In the genomic region with DNA sequence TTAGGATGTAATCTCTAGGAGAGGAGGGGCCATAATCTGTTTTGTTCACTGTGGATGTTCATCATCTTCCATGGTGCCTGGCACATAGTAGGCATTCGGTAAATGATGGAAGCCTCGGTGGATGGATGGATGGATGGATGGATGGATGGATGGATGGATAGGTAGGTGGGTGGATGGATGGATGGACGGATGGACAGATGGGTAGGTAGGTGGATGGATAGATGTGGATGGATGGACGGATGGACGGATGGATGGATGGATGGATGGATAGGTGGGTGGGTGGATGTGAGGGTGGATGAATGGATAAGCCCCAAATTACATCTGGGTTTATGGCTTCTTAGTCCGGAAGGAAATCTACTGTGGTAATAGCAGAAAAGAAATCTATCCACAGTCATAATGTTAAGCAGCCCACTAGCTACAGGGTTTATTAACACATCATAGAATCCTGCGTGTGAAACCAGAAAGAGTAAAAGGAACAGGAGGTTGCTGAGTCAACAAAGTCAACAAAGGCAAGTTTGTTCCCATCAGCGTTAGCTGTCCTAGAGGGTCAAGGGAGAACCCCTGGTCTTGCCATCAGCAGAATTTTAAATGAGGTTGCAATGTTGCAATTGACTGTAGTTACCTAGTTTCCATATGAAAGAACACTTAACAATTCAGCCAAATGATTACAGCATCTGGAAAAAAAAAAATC, we compare ENCODE assay signal across 19 cellular contexts.
"Had no signal": no experiment of that assay in that cellular context is flagged by ENCODE, and none has a peak within 500 bp of the region (broad histone marks: within the 10 kb centered on the region; RNA-seq: fewer than 3 reads in every experiment).

No MANE protein-coding gene starts in this region.

- FAIRE-seq: islet of Langerhans, small intestine, TTC549 had no signal

- H3K36me3 Mint-ChIP-seq: activated naive CD8-positive, alpha-beta T cell treated with anti-CD3 and anti-CD28 coated beads for 36 hours; naive thymus-derived CD8-positive, alpha-beta T cell had no signal

- H3K27ac ChIP-seq: esophagus squamous epithelium, heart left ventricle, right atrium auricular region, tibial artery, vagina had no signal

- H3K27me3 ChIP-seq: heart left ventricle, right atrium auricular region, vagina had no signal

- H3K9me3 ChIP-seq: esophagus squamous epithelium, heart left ventricle, mucosa of descending colon, right atrium auricular region, tibial artery, vagina had no signal

- H3K4me1 Mint-ChIP-seq: activated naive CD8-positive, alpha-beta T cell treated with anti-CD3 and anti-CD28 coated beads for 36 hours; central memory CD8-positive, alpha-beta T cell; naive thymus-derived CD8-positive, alpha-beta T cell had no signal

- H3K27me3 Mint-ChIP-seq: activated naive CD8-positive, alpha-beta T cell treated with anti-CD3 and anti-CD28 coated beads for 36 hours had no signal

- ATAC-seq: activated CD4-positive, CD25-positive, alpha-beta regulatory T cell treated with anti-CD3 and anti-CD28 coated beads, Interleukin-2, amount 50 U/mL, for 24 hours; heart left ventricle; mucosa of descending colon; naive thymus-derived CD8-positive, alpha-beta T cell; T-helper 17 cell had no signal

- H3K4me3 ChIP-seq: esophagus squamous epithelium, heart left ventricle, mucosa of descending colon, right atrium auricular region, tibial artery, vagina had no signal

- DNase-seq: activated effector memory CD4-positive, alpha-beta T cell treated with anti-CD3 and anti-CD28 coated beads, Interleukin-2, amount 50 U/mL, for 16 hours; activated naive CD8-positive, alpha-beta T cell treated with anti-CD3 and anti-CD28 coated beads for 36 hours; activated T-cell treated with anti-CD3 and anti-CD28 coated beads, Interleukin-2, amount 50 U/mL, for 1 hour; aorta; esophagus squamous epithelium; foreskin fibroblast; heart left ventricle; mucosa of descending colon; naive thymus-derived CD8-positive, alpha-beta T cell; posterior cingulate gyrus; small intestine; T-helper 17 cell; tibial artery had no signal

- H3K4me3 Mint-ChIP-seq: activated naive CD8-positive, alpha-beta T cell treated with anti-CD3 and anti-CD28 coated beads for 36 hours; central memory CD8-positive, alpha-beta T cell; naive thymus-derived CD8-positive, alpha-beta T cell; T-helper 17 cell had no signal

- H3K27ac Mint-ChIP-seq: activated naive CD8-positive, alpha-beta T cell treated with anti-CD3 and anti-CD28 coated beads for 36 hours; naive thymus-derived CD8-positive, alpha-beta T cell; T-helper 17 cell had no signal

- H3K36me3 ChIP-seq: esophagus squamous epithelium, heart left ventricle, right atrium auricular region, tibial artery, vagina had no signal

- H3K9me3 Mint-ChIP-seq: activated naive CD8-positive, alpha-beta T cell treated with anti-CD3 and anti-CD28 coated beads for 36 hours; central memory CD8-positive, alpha-beta T cell had no signal

- H3K4me1 ChIP-seq: esophagus squamous epithelium, vagina had no signal
